In the genomic region with DNA sequence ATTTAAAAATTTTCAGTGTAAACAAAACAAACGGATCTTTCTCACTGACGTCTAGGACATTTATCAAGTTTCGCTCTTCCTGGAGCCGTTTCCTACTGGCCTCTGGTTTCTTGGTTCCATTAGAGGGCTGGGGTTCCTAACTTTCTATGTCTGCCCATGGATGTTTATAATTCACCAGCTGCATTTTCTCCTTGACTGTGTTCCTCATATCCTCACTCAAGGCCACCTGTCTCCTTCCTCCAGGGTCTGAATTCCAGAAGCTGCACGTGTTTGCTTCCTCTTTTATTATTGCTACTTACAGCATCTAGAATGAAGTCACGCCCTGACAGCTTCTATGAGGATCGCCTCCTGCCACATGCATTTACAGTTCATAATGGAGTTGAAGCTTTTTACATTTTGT, we compare ENCODE assay signal across 1 cellular context.
TF ChIP-seq lines count a peak whose summit lies in the region.

No MANE protein-coding gene starts in this region.

TF ChIP-seq in H1, 55 proteins besides CTCF, POLR2A, EP300 and RAD21:
- TF ChIP-seq GABPA (IDR thresholded peaks at IDR 0.05; ENCODE audit: borderline replicate concordance, insufficient read depth, low read length) (no peak), TAF7 (optimal IDR thresholded peaks at IDR 0.05; ENCODE audit: borderline replicate concordance, low read depth, low read length) (no peak), ASH2L (IDR thresholded peaks at IDR 0.05; ENCODE audit: low read length) (no peak), TEAD4 (IDR thresholded peaks at IDR 0.05; ENCODE audit: low read depth, low read length) (no peak), SP1 (IDR thresholded peaks at IDR 0.05; ENCODE audit: low read depth, low read length) (no peak), KDM4A (IDR thresholded peaks at IDR 0.05; ENCODE audit: low read depth, low read length, severe bottlenecking) (no peak), JUND (IDR thresholded peaks at IDR 0.05; ENCODE audit: low read length) (no peak), RFX5 (IDR thresholded peaks at IDR 0.05; ENCODE audit: borderline replicate concordance, low read depth, low read length) (no peak), SIRT6 (IDR thresholded peaks at IDR 0.05; ENCODE audit: low read length) (no peak), BACH1 (IDR thresholded peaks at IDR 0.05; ENCODE audit: low read length) (no peak), FOSL1 (IDR thresholded peaks at IDR 0.05; ENCODE audit: insufficient read depth, low read depth, low read length) (no peak), NRF1 (IDR thresholded peaks at IDR 0.05; ENCODE audit: low read depth, low read length) (no peak), EGR1 (IDR thresholded peaks at IDR 0.05; ENCODE audit: borderline replicate concordance, low read depth, low read length) (no peak), SP4 (IDR thresholded peaks at IDR 0.05; ENCODE audit: low read length) (no peak), KDM5A (IDR thresholded peaks at IDR 0.05; ENCODE audit: low read length) (no peak), CHD1 (IDR thresholded peaks at IDR 0.05; ENCODE audit: low read depth, low read length) (no peak)
- TF ChIP-seq, protein P1, sequence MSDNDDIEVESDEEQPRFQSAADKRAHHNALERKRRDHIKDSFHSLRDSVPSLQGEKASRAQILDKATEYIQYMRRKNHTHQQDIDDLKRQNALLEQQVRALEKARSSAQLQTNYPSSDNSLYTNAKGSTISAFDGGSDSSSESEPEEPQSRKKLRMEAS (IDR thresholded peaks at IDR 0.05), result no peak
